ENCODE assay signal across 19 cellular contexts in the genomic region with DNA sequence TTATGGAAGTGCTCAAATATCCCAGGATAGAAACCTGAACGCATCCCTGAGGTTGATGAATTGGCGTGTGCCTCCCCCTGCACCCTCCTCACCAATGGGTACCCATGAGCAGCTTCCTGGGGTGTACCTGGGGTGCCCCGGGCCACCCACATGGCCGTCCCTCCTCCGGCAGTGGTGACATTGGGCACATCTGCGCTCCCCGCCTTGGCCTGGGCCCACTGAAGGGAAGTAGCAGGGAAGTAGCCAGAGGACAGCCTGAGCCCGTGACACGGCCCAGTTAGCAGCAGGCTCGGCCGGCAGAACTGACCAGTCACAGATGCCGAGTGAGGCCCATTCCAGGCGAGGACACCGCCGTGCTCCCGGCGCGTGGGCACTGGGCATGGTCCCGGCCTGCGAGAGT. TPM values are rescaled to one million over a fixed set of nuclear protein-coding genes. Genes with fewer than 3 reads are reported as not detected.
DNase-seq lines count a peak whose midpoint lies in the region; ATAC-seq and TF ChIP-seq lines count a peak whose summit lies in the region.
"Had no signal": no experiment of that assay in that cellular context is flagged by ENCODE, and none has a peak within 500 bp of the region (broad histone marks: within the 10 kb centered on the region; RNA-seq: fewer than 3 reads in every experiment).

No MANE protein-coding gene starts in this region.

- ATAC-seq in right cardiac atrium (no peak), left ventricle myocardium superior (no peak), aorta (ENCODE audit: low FRiP score) (peak; percentile 19)
- ATAC-seq: A549; CD8-positive, alpha-beta T cell had no signal

- no peaks in the 10 kb centered on the region for H3K36me3 Mint-ChIP-seq in osteocyte (ENCODE audit: unreplicated experiment)
- H3K36me3 Mint-ChIP-seq: CD14-positive monocyte; CD8-positive, alpha-beta T cell had no signal

- TF ChIP-seq CTCF in osteocyte (IDR thresholded peaks at IDR 0.05) (no peak), sigmoid colon (IDR thresholded peaks at IDR 0.05) (no peak)

- peak in 2 of 3 donors; percentile 28 to 52 for DNase-seq in right cardiac atrium
- no peak for DNase-seq in left ventricle myocardium superior
- DNase-seq in osteocyte (ENCODE audit: extremely low spot score, unreplicated experiment), result peak; percentile 15
- DNase-seq in sigmoid colon, result peak; percentile 47
- DNase-seq in aorta, result peak in 1 of 2 donors; percentile 18
- no peak for DNase-seq in NCI-H2081 (lab: John Stamatoyannopoulos, UW)
- no peak for DNase-seq in Ammon's horn (ENCODE audit: low spot score)
- DNase-seq: COR-L47, DMS153, DMS79 treated with DMSO at 0.1 percent for 48 hours, EL, GOT3, H9 had no signal

- H3K4me3 ChIP-seq in right cardiac atrium (ENCODE audit: low read length) (no peak overlapping the region), sigmoid colon (no peak overlapping the region), aorta (ENCODE audit: low read length in 2 of 2) (no peak overlapping the region)
- H3K4me3 ChIP-seq: A549 had no signal

- no peak overlapping the region for H3K4me3 Mint-ChIP-seq in osteocyte (ENCODE audit: unreplicated experiment)
- H3K4me3 Mint-ChIP-seq: CD14-positive monocyte; CD8-positive, alpha-beta T cell; H9 had no signal

- 92% methylated on average over 5 of the region's 20 CpGs for WGBS in right cardiac atrium
- 94 to 95% methylated on average over 5 to 7 of the region's 20 CpGs for WGBS in sigmoid colon, 2 donors
- WGBS in aorta, 2 donors, result 96 to 100% methylated on average over 1 to 7 of the region's 20 CpGs

- H3K9me3 ChIP-seq in right cardiac atrium (ENCODE audit: control insufficient read depth, low read length) (no peaks in the 10 kb centered on the region), sigmoid colon (no peaks in the 10 kb centered on the region), aorta (ENCODE audit: control insufficient read depth, low read length) (no peaks in the 10 kb centered on the region)
- H3K9me3 ChIP-seq: A549 had no signal

- H3K27me3 ChIP-seq in right cardiac atrium (ENCODE audit: control insufficient read depth, insufficient read depth) (no peaks in the 10 kb centered on the region), sigmoid colon (no peaks in the 10 kb centered on the region), aorta (ENCODE audit: control insufficient read depth in 1 of 2, insufficient read depth in 2 of 2, low read length in 1 of 2) (no peaks in the 10 kb centered on the region)

- TF ChIP-seq EP300 in sigmoid colon (IDR thresholded peaks at IDR 0.05), result no peak

- TF ChIP-seq POLR2A in sigmoid colon (IDR thresholded peaks at IDR 0.05), result no peak

- H3K27ac ChIP-seq in right cardiac atrium (ENCODE audit: low read length) (no peak overlapping the region), sigmoid colon (no peak overlapping the region), aorta (ENCODE audit: low read depth in 1 of 2, low read length in 2 of 2) (no peak overlapping the region)
- H3K27ac ChIP-seq: A549 had no signal

- intact Hi-C loops in right cardiac atrium (cut with DNase I) (no loop called here), left ventricle myocardium superior (cut with micrococcal nuclease) (no loop called here), sigmoid colon (cut with DNase I) (no loop called here), aorta (cut with DNase I) (no loop called here)

- H3K4me1 Mint-ChIP-seq in osteocyte (ENCODE audit: unreplicated experiment), result no peaks in the 10 kb centered on the region
- H3K4me1 Mint-ChIP-seq: CD14-positive monocyte, H9 had no signal

- H3K4me1 ChIP-seq in right cardiac atrium (ENCODE audit: control insufficient read depth, insufficient read depth, low read length) (no peaks in the 10 kb centered on the region), sigmoid colon (no peaks in the 10 kb centered on the region), aorta (ENCODE audit: control insufficient read depth in 1 of 2, insufficient read depth in 2 of 2, low read length in 2 of 2) (no peaks in the 10 kb centered on the region)
- H3K4me1 ChIP-seq: A549 had no signal

- H3K27me3 Mint-ChIP-seq in osteocyte (ENCODE audit: unreplicated experiment), result no peaks in the 10 kb centered on the region

- no peak overlapping the region for H3K27ac Mint-ChIP-seq in osteocyte (ENCODE audit: unreplicated experiment)
- H3K27ac Mint-ChIP-seq: CD14-positive monocyte; CD8-positive, alpha-beta T cell; H9 had no signal

- no peaks in the 10 kb centered on the region for H3K9me3 Mint-ChIP-seq in osteocyte (ENCODE audit: unreplicated experiment)
- H3K9me3 Mint-ChIP-seq: CD14-positive monocyte; CD8-positive, alpha-beta T cell; H9 had no signal

- no peaks in the 10 kb centered on the region for H3K36me3 ChIP-seq in sigmoid colon
- no peaks in the 10 kb centered on the region for H3K36me3 ChIP-seq in aorta (ENCODE audit: control insufficient read depth in 1 of 2, insufficient read depth in 2 of 2, low read length in 1 of 2)

RNA-seq across cellular contexts. Expression of a gene that starts 16.7 kb away (rescaled TPM):
- 100 to 1,000 TPM in 1 of 4 donors, 10 to 100 TPM in 3; 47.1 to 102 (median 74.8) TPM for total RNA-seq in right cardiac atrium
- 108 TPM for polyA plus RNA-seq in right cardiac atrium
- total RNA-seq in left ventricle myocardium superior, result 102 TPM
- total RNA-seq in osteocyte, result 28.0 and 29.2 TPM in 2 replicates
- 100 to 1,000 TPM in 1 of 4 donors, 10 to 100 TPM in 3; 61.2 to 132 (median 73.3) TPM for total RNA-seq in sigmoid colon
- 100 to 1,000 TPM in 2 of 3 donors, 10 to 100 TPM in 1; 63.3 to 189 (median 132) TPM for polyA plus RNA-seq in sigmoid colon
- total RNA-seq in aorta, result 10 to 100 TPM; 23.4 to 43.9 TPM
- 100 to 1,000 TPM in 1 of 2 donors, 10 to 100 TPM in 1; 82.3 to 143 TPM for polyA plus RNA-seq in aorta

RNA-seq across cellular contexts. Expression of a gene that starts 33.8 kb away (rescaled TPM):
- total RNA-seq in right cardiac atrium (100 to 1,000 TPM; 279 to 500 (median 401) TPM), left ventricle myocardium superior (738 TPM), osteocyte (1,569 and 1,806 TPM in 2 replicates), sigmoid colon (100 to 1,000 TPM in 2 of 4 donors, 10 to 100 TPM in 2; 67.6 to 349 (median 142) TPM), aorta (1,000 to 10,000 TPM in 1 of 2 donors, 100 to 1,000 TPM in 1; 318 to 1,787 TPM)
- polyA plus RNA-seq in right cardiac atrium (813 TPM), sigmoid colon (10 to 100 TPM in 2 of 3 donors, 1 to 10 TPM in 1; 9.9 to 59.4 (median 38.4) TPM), aorta (10 to 100 TPM in 1 of 2 donors, 1 to 10 TPM in 1; 4.5 to 18.0 TPM)
- total RNA-seq: CD8-positive, alpha-beta T cell had no signal
- polyA plus RNA-seq: CD14-positive monocyte had no signal

RNA-seq across cellular contexts. Expression of a gene that starts 44.4 kb away (rescaled TPM):
- total RNA-seq in right cardiac atrium (10 to 100 TPM in 3 of 4 donors, 1 to 10 TPM in 1; 9.0 to 58.7 (median 34.1) TPM), left ventricle myocardium superior (46.1 TPM), osteocyte (2.6 and 4.4 TPM in 2 replicates), sigmoid colon (10 to 100 TPM in 1 of 4 donors, 1 to 10 TPM in 2, not detected in 1; 4.3 to 17.2 (median 4.4) TPM), aorta (10 to 100 TPM in 1 of 2 donors, 1 to 10 TPM in 1; 8.8 to 54.3 TPM)
- polyA plus RNA-seq in right cardiac atrium (63.1 TPM), sigmoid colon (1 to 10 TPM; 1.2 to 8.4 (median 2.3) TPM), aorta (1 to 10 TPM; 3.4 to 3.9 TPM)
- total RNA-seq: H9, HT-29 had no signal
- polyA plus RNA-seq: A549, AG04450, BJ, CD14-positive monocyte had no signal

Comparison
In these comparisons a context has a peak if more than half of its experiments do, and no peak if none do; other contexts are left out.
1. DNase-seq: peak in right cardiac atrium (2 of 3), osteocyte (single experiment) and sigmoid colon (single experiment); none in left ventricle myocardium superior (single experiment), NCI-H2081 (0 of 2) and Ammon's horn (single experiment).